ENCODE assay signal across 1 cellular context in genomic region chr1:180229483-180230415, GRCh38.
TF ChIP-seq lines count a peak whose summit lies in the region.

Gene LHX4 (plus strand): TSS chr1:180230264. CDS start chr1:180230530, 266 bp downstream.

TF ChIP-seq in HEK293, 187 proteins besides CTCF, POLR2A, EP300 and RAD21 (continued from another document and continues in another):
- peak; percentile 79 for TF ChIP-seq ZNF513 (tag by site-specific recombination; IDR thresholded peaks at IDR 0.05)
- no peak for TF ChIP-seq KLF9 (tag by site-specific recombination; IDR thresholded peaks at IDR 0.05; ENCODE audit: low read depth)
- no peak for TF ChIP-seq ZFP3 (tag by site-specific recombination; IDR thresholded peaks at IDR 0.05; ENCODE audit: low read depth)
- no peak for TF ChIP-seq ZNF658 (tag by site-specific recombination; IDR thresholded peaks at IDR 0.05)
- TF ChIP-seq ZNF391 (tag by site-specific recombination; IDR thresholded peaks at IDR 0.05; ENCODE audit: borderline replicate concordance, low read depth), result 0 out of 2 replicates have a peak, but pooled peaks have one; percentile 19
- TF ChIP-seq SP3 (tag by site-specific recombination; IDR thresholded peaks at IDR 0.05), result peak; percentile 63
- no peak for TF ChIP-seq ZNF792 (tag by site-specific recombination; IDR thresholded peaks at IDR 0.05)
- TF ChIP-seq ZNF169 (tag by site-specific recombination; IDR thresholded peaks at IDR 0.05), result no peak
- TF ChIP-seq ZNF157 (tag by site-specific recombination; IDR thresholded peaks at IDR 0.05), result no peak
- TF ChIP-seq PATZ1 (tag by site-specific recombination; IDR thresholded peaks at IDR 0.05), result peak; percentile 55; the same call in 1 of the 2 replicates
- TF ChIP-seq ZNF223 (tag by site-specific recombination; IDR thresholded peaks at IDR 0.05), result no peak
- peak; percentile 26 for TF ChIP-seq FEZF1 (tag by site-specific recombination; IDR thresholded peaks at IDR 0.05)
- TF ChIP-seq ZNF514 (tag by site-specific recombination; IDR thresholded peaks at IDR 0.05), result no peak
- TF ChIP-seq ZNF274 (IDR thresholded peaks at IDR 0.05; ENCODE audit: low read length), result no peak
- no peak for TF ChIP-seq ZNF274 (tag by site-specific recombination; IDR thresholded peaks at IDR 0.05; ENCODE audit: borderline replicate concordance)
- TF ChIP-seq ZBTB20 (tag by site-specific recombination; IDR thresholded peaks at IDR 0.05), result peak; percentile 58; the same call in 1 of the 2 replicates
- TF ChIP-seq EGR2 (tag by site-specific recombination; IDR thresholded peaks at IDR 0.05; ENCODE audit: low read depth), result peak; percentile 54
- no peak for TF ChIP-seq WT1 (tag by site-specific recombination; IDR thresholded peaks at IDR 0.05)
- TF ChIP-seq ZNF664 (tag by site-specific recombination; IDR thresholded peaks at IDR 0.05), result no peak
- TF ChIP-seq ZNF544 (tag by site-specific recombination; IDR thresholded peaks at IDR 0.05), result no peak
- no peak for TF ChIP-seq GLI2 (tag by site-specific recombination; IDR thresholded peaks at IDR 0.05; ENCODE audit: borderline replicate concordance, low read depth)
- peak; percentile 52; the same call in 1 of the 2 replicates for TF ChIP-seq ZXDB (tag by site-specific recombination; IDR thresholded peaks at IDR 0.05)
- TF ChIP-seq ZNF449 (tag by site-specific recombination; IDR thresholded peaks at IDR 0.05), result no peak
- TF ChIP-seq ZNF692 (tag by site-specific recombination; IDR thresholded peaks at IDR 0.05), result 0 out of 2 replicates have a peak, but pooled peaks have one; percentile 38
- TF ChIP-seq ZNF488 (tag by site-specific recombination; IDR thresholded peaks at IDR 0.05), result no peak
- TF ChIP-seq ZNF560 (tag by site-specific recombination; IDR thresholded peaks at IDR 0.05; ENCODE audit: borderline replicate concordance), result no peak
- TF ChIP-seq ZNF596 (tag by site-specific recombination; IDR thresholded peaks at IDR 0.05), result peak; percentile 64; the same call in 1 of the 2 replicates
- TF ChIP-seq ZBTB11 (tag by site-specific recombination; conservative IDR thresholded peaks at IDR 0.05; ENCODE audit: low read depth), result peak; percentile 22; the same call in 1 of the 2 replicates
- no peak for TF ChIP-seq ZBTB7A (tag by site-specific recombination; IDR thresholded peaks at IDR 0.05; ENCODE audit: low read depth)
- 0 out of 2 replicates have a peak, but pooled peaks have one; percentile 26 for TF ChIP-seq KLF17 (tag by site-specific recombination; IDR thresholded peaks at IDR 0.05)
- peak; percentile 62; the same call in 1 of the 2 replicates for TF ChIP-seq ZFP37 (tag by site-specific recombination; IDR thresholded peaks at IDR 0.05)
- 0 out of 2 replicates have a peak, but pooled peaks have one; percentile 14 for TF ChIP-seq KLF1 (tag by site-specific recombination; IDR thresholded peaks at IDR 0.05)
- TF ChIP-seq ZFHX2 (tag by site-specific recombination; conservative IDR thresholded peaks at IDR 0.05), result peak; percentile 72
- 0 out of 2 replicates have a peak, but pooled peaks have one; percentile 37 for TF ChIP-seq ZNF24 (tag by site-specific recombination; IDR thresholded peaks at IDR 0.05)
- 0 out of 2 replicates have a peak, but pooled peaks have one; percentile 27 for TF ChIP-seq REST (tag by site-specific recombination; IDR thresholded peaks at IDR 0.05)
- peak; percentile 55 for TF ChIP-seq ZNF335 (tag by site-specific recombination; conservative IDR thresholded peaks at IDR 0.05)
- no peak for TF ChIP-seq ZBTB10 (tag by site-specific recombination; IDR thresholded peaks at IDR 0.05)
- peak; percentile 69 for TF ChIP-seq GLIS1 (tag by site-specific recombination; IDR thresholded peaks at IDR 0.05)
- peak; percentile 17; the same call in 1 of the 2 replicates for TF ChIP-seq ZBTB17 (tag by site-specific recombination; IDR thresholded peaks at IDR 0.05)
- TF ChIP-seq ZSCAN16 (tag by site-specific recombination; IDR thresholded peaks at IDR 0.05), result 0 out of 2 replicates have a peak, but pooled peaks have one; percentile 40
- TF ChIP-seq ZBTB26 (tag by site-specific recombination; optimal IDR thresholded peaks at IDR 0.05), result peak; percentile 98
